24 cellular contexts compared by ENCODE assay signal in the genomic region with DNA sequence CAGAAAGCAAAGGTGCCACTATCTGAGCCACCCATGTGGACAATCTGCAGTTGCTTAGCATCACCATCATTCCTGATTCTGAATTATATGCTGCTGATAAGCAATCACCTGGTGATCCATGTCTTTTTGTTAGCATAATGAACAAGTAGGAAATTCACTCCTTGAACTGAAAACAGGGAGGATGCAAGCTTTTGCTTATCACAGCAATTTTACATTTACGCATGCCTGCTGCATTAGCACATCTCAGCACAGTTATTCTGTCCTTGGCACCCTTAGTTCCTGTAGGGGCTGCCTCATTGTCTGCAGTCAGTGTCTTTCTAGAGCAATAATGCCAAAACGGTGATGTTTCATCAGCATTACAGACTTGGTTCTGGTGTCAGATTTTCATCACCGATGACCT.
"Had no signal": no experiment of that assay in that cellular context is flagged by ENCODE, and none has a peak within 500 bp of the region (broad histone marks: within the 10 kb centered on the region; RNA-seq: fewer than 3 reads in every experiment).

No MANE protein-coding gene starts in this region.

- H3K4me1 ChIP-seq: esophagus squamous epithelium, gastrocnemius medialis, left lung, lower lobe of right lung had no signal

- H3K27me3 Mint-ChIP-seq: naive B cell had no signal

- H3K27ac Mint-ChIP-seq: mesothelial cell of epicardium, naive B cell had no signal

- H3K4me3 Mint-ChIP-seq: mesothelial cell of epicardium, naive B cell had no signal

- H3K27me3 ChIP-seq: dorsolateral prefrontal cortex, esophagus squamous epithelium, gastrocnemius medialis, heart right ventricle, left lung had no signal

- H3K4me3 ChIP-seq: coronary artery, dorsolateral prefrontal cortex, esophagus squamous epithelium, gastrocnemius medialis, heart right ventricle, left lung, lower lobe of right lung, mucosa of descending colon had no signal

- ATAC-seq: gastrocnemius medialis, heart right ventricle, left cardiac atrium, left lung, left ventricle myocardium superior, lower lobe of right lung, mucosa of descending colon had no signal

- H3K4me1 Mint-ChIP-seq: naive B cell had no signal

- FAIRE-seq: endothelial cell of umbilical vein, islet of Langerhans, keratinocyte had no signal

- DNase-seq: dermis blood vessel endothelial cell; dorsolateral prefrontal cortex; effector CD4-positive, alpha-beta T cell; effector memory CD4-positive, alpha-beta T cell; esophagus squamous epithelium; foreskin fibroblast; foreskin melanocyte; gastrocnemius medialis; glutamatergic neuron; head of caudate nucleus; heart right ventricle; hippocampal formation; left cardiac atrium; left lung; left ventricle myocardium superior; lower lobe of right lung; mesenchymal stem cell; mucosa of descending colon; naive B cell had no signal

- H3K27ac ChIP-seq: coronary artery, dorsolateral prefrontal cortex, esophagus squamous epithelium, gastrocnemius medialis, heart right ventricle, left lung, lower lobe of right lung had no signal

- H3K9me3 ChIP-seq: mucosa of descending colon had no signal
